In the genomic region with DNA sequence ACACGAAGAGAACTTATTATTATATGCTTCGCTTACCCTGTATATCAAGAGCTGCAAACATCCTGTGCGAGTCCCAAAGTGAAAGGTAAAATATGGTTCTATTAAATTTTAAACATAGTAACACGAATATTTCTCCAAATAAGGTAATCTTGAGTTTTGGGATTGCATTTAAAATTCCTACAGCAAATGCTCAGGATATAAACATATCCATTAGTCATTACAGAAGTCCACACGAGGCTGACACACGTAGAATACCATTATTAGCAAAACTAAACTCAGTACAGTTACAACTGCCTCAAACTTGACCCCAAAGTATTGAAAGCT, we compare ENCODE assay signal across 7 cellular contexts. TPM values are rescaled to one million over a fixed set of nuclear protein-coding genes. Genes with fewer than 3 reads are reported as not detected.
DNase-seq lines count a peak whose midpoint lies in the region; ATAC-seq, FAIRE-seq and TF ChIP-seq lines count a peak whose summit lies in the region.

No MANE protein-coding gene starts in this region.

- FAIRE-seq in bronchial epithelial cell (lab: Jason Lieb, UNC) = no peak
- FAIRE-seq in H54 (lab: Jason Lieb, UNC) = no peak

- ATAC-seq in GM19455 (IDR thresholded peaks at IDR 0.05; ENCODE audit: unreplicated experiment) (peak; percentile 5), HG03457 (IDR thresholded peaks at IDR 0.05; ENCODE audit: unreplicated experiment) (peak; percentile 2)

- no peaks in the 10 kb centered on the region for H3K9me3 Mint-ChIP-seq in neural progenitor cell

- DNase-seq in bronchial epithelial cell (ENCODE audit: low read depth) = no peak
- DNase-seq in neural progenitor cell (ENCODE audit: low spot score) = no peak
- no peak for DNase-seq in H54 (ENCODE audit: insufficient read length, low spot score)
- no peak for DNase-seq in SKM-1 treated with dmso at 0.1 percent for 144 hours (lab: John Stamatoyannopoulos, UW; ENCODE audit: unreplicated experiment)
- no peak for DNase-seq in NCI-H748 treated with DMSO at 0.1 percent for 48 hours (lab: John Stamatoyannopoulos, UW)

- H3K27me3 ChIP-seq in bronchial epithelial cell (ENCODE audit: control insufficient read depth, insufficient read depth, low read length) (no peaks in the 10 kb centered on the region), neural progenitor cell (no peaks in the 10 kb centered on the region)

- H3K4me3 ChIP-seq in bronchial epithelial cell (ENCODE audit: low read depth, low read length) = peak overlapping the region; percentile 77
- H3K4me3 ChIP-seq in neural progenitor cell = peak overlapping the region; percentile 55

- peaks cover 11% of the 10 kb centered on the region for H3K4me1 ChIP-seq in neural progenitor cell

- peak overlapping the region; percentile 45 for H2AFZ ChIP-seq in neural progenitor cell (replicated peaks)

- no peak overlapping the region for H3K27ac Mint-ChIP-seq in neural progenitor cell

- no peak overlapping the region for H3K27ac ChIP-seq in neural progenitor cell

- peaks cover 2% of the 10 kb centered on the region for H3K36me3 Mint-ChIP-seq in neural progenitor cell

- peaks cover 16% of the 10 kb centered on the region for H3F3A ChIP-seq in neural progenitor cell (ENCODE audit: low read depth)

- peaks cover 14% of the 10 kb centered on the region for H4K20me1 ChIP-seq in neural progenitor cell (ENCODE audit: low read depth)

- TF ChIP-seq CTCF in bronchial epithelial cell (IDR thresholded peaks at IDR 0.05; ENCODE audit: insufficient read depth, low read length, severe bottlenecking) = no peak
- no peak for TF ChIP-seq CTCF in neural progenitor cell (IDR thresholded peaks at IDR 0.05)

- H3K9ac ChIP-seq in neural progenitor cell = no peak overlapping the region

- peaks cover 2% of the 10 kb centered on the region for H3K27me3 Mint-ChIP-seq in neural progenitor cell (ENCODE audit: insufficient read depth, low read depth)

- H3K4me1 Mint-ChIP-seq in neural progenitor cell = peaks cover 18% of the 10 kb centered on the region

- H3K4me2 ChIP-seq in neural progenitor cell = peak overlapping the region; percentile 78

- no peak for TF ChIP-seq POLR2A in H54 (IDR thresholded peaks at IDR 0.05; ENCODE audit: low read depth, low read length)

- no peaks in the 10 kb centered on the region for H3K9me3 ChIP-seq in neural progenitor cell (ENCODE audit: low read depth)

- H3K4me3 Mint-ChIP-seq in neural progenitor cell = peak overlapping the region; percentile 97

- H3K36me3 ChIP-seq in bronchial epithelial cell (ENCODE audit: control insufficient read depth, insufficient read depth, low read length) (no peaks in the 10 kb centered on the region), neural progenitor cell (no peaks in the 10 kb centered on the region)

- peaks cover 12% of the 10 kb centered on the region for H3K79me2 ChIP-seq in neural progenitor cell (ENCODE audit: low read depth)

RNA-seq across cellular contexts. Expression of gene LYPLAL1, which starts 0.3 kb away (rescaled TPM):
- total RNA-seq in bronchial epithelial cell = 12.1 and 25.5 TPM in 2 replicates
- 12.9 and 35.4 TPM in 2 replicates for total RNA-seq in neural progenitor cell (ENCODE audit: low replicate concordance)
